ENCODE assay signal across 10 cellular contexts in genomic region chr2:212052412-212053159, GRCh38.
DNase-seq lines count a peak whose midpoint lies in the region; ATAC-seq and TF ChIP-seq lines count a peak whose summit lies in the region.
"Had no signal": no experiment of that assay in that cellular context is flagged by ENCODE, and none has a peak within 500 bp of the region (broad histone marks: within the 10 kb centered on the region; RNA-seq: fewer than 3 reads in every experiment).

No MANE protein-coding gene starts in this region.

- TF ChIP-seq CTCF in type B pancreatic cell (conservative IDR thresholded peaks at IDR 0.05), result no peak
- TF ChIP-seq CTCF in adrenal gland (IDR thresholded peaks at IDR 0.05), result no peak

- H3K9me3 ChIP-seq in adipocyte (ENCODE audit: control insufficient read depth, low read length), result peaks cover 21% of the 10 kb centered on the region
- no peaks in the 10 kb centered on the region for H3K9me3 ChIP-seq in adrenal gland (replicated peaks in 1 of 3)

- ATAC-seq in activated CD8-positive, alpha-beta memory T cell treated with anti-CD3 and anti-CD28 coated beads, Interleukin-2, amount 10 ng/mL, durations not matched to agents 7 days and 5 days, result peak; percentile 53
- ATAC-seq in HG03442 (IDR thresholded peaks at IDR 0.05; ENCODE audit: unreplicated experiment), result peak; percentile 49
- peak; percentile 61 for ATAC-seq in stimulated activated effector memory CD8-positive, alpha-beta T cell treated with anti-CD3 and anti-CD28 coated beads, Interleukin-12 subunit alpha, Interleukin-12 subunit beta, amount 100 ng/mL, for 72 hours

- TF ChIP-seq POLR2A in adrenal gland (IDR thresholded peaks at IDR 0.05), result no peak

- H3K9ac ChIP-seq in adipocyte (ENCODE audit: low read length), result no peak overlapping the region

- peaks cover 8% of the 10 kb centered on the region for H3K9me3 Mint-ChIP-seq in activated CD8-positive, alpha-beta memory T cell treated with anti-CD3 and anti-CD28 coated beads, Interleukin-2, amount 10 ng/mL, durations not matched to agents 7 days and 5 days (ENCODE audit: low read depth)
- H3K9me3 Mint-ChIP-seq in stimulated activated effector memory CD8-positive, alpha-beta T cell treated with anti-CD3 and anti-CD28 coated beads, Interleukin-12 subunit alpha, Interleukin-12 subunit beta, amount 100 ng/mL, for 72 hours, result peaks cover 22% of the 10 kb centered on the region
- peaks cover 27% of the 10 kb centered on the region for H3K9me3 Mint-ChIP-seq in type B pancreatic cell

- H3K4me3 Mint-ChIP-seq in activated CD8-positive, alpha-beta memory T cell treated with anti-CD3 and anti-CD28 coated beads, Interleukin-2, amount 10 ng/mL, durations not matched to agents 7 days and 5 days, result no peak overlapping the region
- H3K4me3 Mint-ChIP-seq in stimulated activated effector memory CD8-positive, alpha-beta T cell treated with anti-CD3 and anti-CD28 coated beads, Interleukin-12 subunit alpha, Interleukin-12 subunit beta, amount 100 ng/mL, for 72 hours, result no peak overlapping the region
- no peak overlapping the region for H3K4me3 Mint-ChIP-seq in type B pancreatic cell
- H3K4me3 Mint-ChIP-seq: nephron had no signal

- CTCF ChIA-PET in activated CD8-positive, alpha-beta memory T cell treated with anti-CD3 and anti-CD28 coated beads, Interleukin-2, amount 10 ng/mL, durations not matched to agents 7 days and 5 days (lab: Charles Lee), result no interaction called here

- H3K27ac ChIP-seq in adrenal gland, result no peak overlapping the region

- intact Hi-C loops in adrenal gland (cut with DNase I), result no loop called here

- H3K36me3 ChIP-seq in adipocyte (ENCODE audit: control insufficient read depth, insufficient read depth, low read length, severe bottlenecking) (no peaks in the 10 kb centered on the region), adrenal gland (replicated peaks in 1 of 2) (no peaks in the 10 kb centered on the region)
- H3K36me3 ChIP-seq: MG63 had no signal

- H3K27ac Mint-ChIP-seq in activated CD8-positive, alpha-beta memory T cell treated with anti-CD3 and anti-CD28 coated beads, Interleukin-2, amount 10 ng/mL, durations not matched to agents 7 days and 5 days, result peak overlapping the region; percentile 65
- H3K27ac Mint-ChIP-seq in stimulated activated effector memory CD8-positive, alpha-beta T cell treated with anti-CD3 and anti-CD28 coated beads, Interleukin-12 subunit alpha, Interleukin-12 subunit beta, amount 100 ng/mL, for 72 hours, result no peak overlapping the region
- H3K27ac Mint-ChIP-seq in type B pancreatic cell, result no peak overlapping the region
- H3K27ac Mint-ChIP-seq: nephron had no signal

- H3K4me3 ChIP-seq in adipocyte (ENCODE audit: low read length) (no peak overlapping the region), adrenal gland (no peak overlapping the region)
- H3K4me3 ChIP-seq: MG63 had no signal

- no peak for DNase-seq in activated CD8-positive, alpha-beta memory T cell treated with anti-CD3 and anti-CD28 coated beads, Interleukin-2, amount 10 ng/mL, durations not matched to agents 7 days and 5 days
- no peak for DNase-seq in activated CD8-positive, alpha-beta memory T cell treated with anti-CD3 and anti-CD28 coated beads for 24 hours
- DNase-seq in adipocyte (ENCODE audit: low read depth) (peak; percentile 11), type B pancreatic cell (ENCODE audit: extremely low spot score, unreplicated experiment) (no peak), cerebellar cortex (ENCODE audit: low spot score) (no peak), adrenal gland (no peak)
- DNase-seq in stimulated activated effector memory CD8-positive, alpha-beta T cell treated with anti-CD3 and anti-CD28 coated beads, Interleukin-12 subunit alpha, Interleukin-12 subunit beta, amount 100 ng/mL, for 72 hours (ENCODE audit: low spot score in 2 of 2), result no peak
- DNase-seq: MG63 had no signal

- H3K27me3 Mint-ChIP-seq in activated CD8-positive, alpha-beta memory T cell treated with anti-CD3 and anti-CD28 coated beads, Interleukin-2, amount 10 ng/mL, durations not matched to agents 7 days and 5 days, result no peaks in the 10 kb centered on the region
- no peaks in the 10 kb centered on the region for H3K27me3 Mint-ChIP-seq in type B pancreatic cell

- H3K36me3 Mint-ChIP-seq in activated CD8-positive, alpha-beta memory T cell treated with anti-CD3 and anti-CD28 coated beads, Interleukin-2, amount 10 ng/mL, durations not matched to agents 7 days and 5 days, result peaks cover 1% of the 10 kb centered on the region
- no peaks in the 10 kb centered on the region for H3K36me3 Mint-ChIP-seq in stimulated activated effector memory CD8-positive, alpha-beta T cell treated with anti-CD3 and anti-CD28 coated beads, Interleukin-12 subunit alpha, Interleukin-12 subunit beta, amount 100 ng/mL, for 72 hours
- H3K36me3 Mint-ChIP-seq in type B pancreatic cell, result peaks cover 7% of the 10 kb centered on the region

- no peaks in the 10 kb centered on the region for H3K27me3 ChIP-seq in adipocyte (replicated peaks; ENCODE audit: control insufficient read depth, insufficient read depth, low read length)
- H3K27me3 ChIP-seq in adrenal gland, result no peaks in the 10 kb centered on the region
- H3K27me3 ChIP-seq: MG63 had no signal

- peaks cover 13% of the 10 kb centered on the region for H3K4me1 Mint-ChIP-seq in activated CD8-positive, alpha-beta memory T cell treated with anti-CD3 and anti-CD28 coated beads, Interleukin-2, amount 10 ng/mL, durations not matched to agents 7 days and 5 days
- no peaks in the 10 kb centered on the region for H3K4me1 Mint-ChIP-seq in stimulated activated effector memory CD8-positive, alpha-beta T cell treated with anti-CD3 and anti-CD28 coated beads, Interleukin-12 subunit alpha, Interleukin-12 subunit beta, amount 100 ng/mL, for 72 hours
- no peaks in the 10 kb centered on the region for H3K4me1 Mint-ChIP-seq in type B pancreatic cell (ENCODE audit: unreplicated experiment)
- H3K4me1 Mint-ChIP-seq: nephron had no signal

- WGBS in adrenal gland, 4 donors, result 59 to 69% (median 62%) methylated on average over 4 of the region's 4 CpGs

- H3K4me1 ChIP-seq in adipocyte (ENCODE audit: control insufficient read depth, insufficient read depth, low read length) (no peaks in the 10 kb centered on the region), adrenal gland (replicated peaks in 1 of 2) (no peaks in the 10 kb centered on the region)
